Comparison of ENCODE assay signal across 13 cellular contexts in genomic region chr7:139694389-139694676, GRCh38.
"Had no signal": no experiment of that assay in that cellular context is flagged by ENCODE, and none has a peak within 500 bp of the region (broad histone marks: within the 10 kb centered on the region; RNA-seq: fewer than 3 reads in every experiment).

No MANE protein-coding gene starts in this region.

- H3K27me3 ChIP-seq: foreskin keratinocyte, neural progenitor cell, pancreas had no signal

- H3K36me3 ChIP-seq: neural progenitor cell, pancreas had no signal

- DNase-seq: activated CD4-positive, alpha-beta T cell treated with anti-CD3 and anti-CD28 coated beads, Interleukin-2, amount 50 U/mL, for 4 hours; activated CD4-positive, CD25-positive, alpha-beta regulatory T cell; activated effector memory CD4-positive, alpha-beta T cell treated with anti-CD3 and anti-CD28 coated beads, Interleukin-2, amount 50 U/mL, for 16 hours; activated T-cell treated with anti-CD3 and anti-CD28 coated beads, Interleukin-2, amount 50 U/mL, for 24 hours; effector CD4-positive, alpha-beta T cell; foreskin keratinocyte; pancreas; stimulated activated CD4-positive, alpha-beta T cell treated with anti-CD3 and anti-CD28 coated beads, Interleukin-4, amount 100 ng/mL, for 1 hour; stimulated activated CD8-positive, alpha-beta memory T cell treated with anti-CD3 and anti-CD28 coated beads, Interleukin-4, amount 100 ng/mL, for 48 hours; stimulated activated naive CD8-positive, alpha-beta T cell treated with anti-CD3 and anti-CD28 coated beads, Interleukin-15, Interleukin-2, amounts not matched to agents 100 U/mL and 50 U/mL, for 24 hours; T-helper 1 cell had no signal

- H3K9ac ChIP-seq: neural progenitor cell had no signal

- H3K27ac ChIP-seq: coronary artery, foreskin keratinocyte, neural progenitor cell, pancreas had no signal

- H3K9me3 ChIP-seq: pancreas had no signal

- H3K27me3 Mint-ChIP-seq: activated T-cell treated with anti-CD3 and anti-CD28 coated beads, Interleukin-2, amount 50 U/mL, for 24 hours had no signal

- H3K9me3 Mint-ChIP-seq: activated T-cell treated with anti-CD3 and anti-CD28 coated beads, Interleukin-2, amount 50 U/mL, for 24 hours; neural progenitor cell had no signal

- H3K4me1 ChIP-seq: foreskin keratinocyte had no signal

- H3K4me3 Mint-ChIP-seq: activated T-cell treated with anti-CD3 and anti-CD28 coated beads, Interleukin-2, amount 50 U/mL, for 24 hours; neural progenitor cell had no signal

- H3K4me2 ChIP-seq: neural progenitor cell had no signal

- ATAC-seq: foreskin keratinocyte; stimulated activated naive CD8-positive, alpha-beta T cell treated with anti-CD3 and anti-CD28 coated beads, Interleukin-15, Interleukin-2, amounts not matched to agents 100 U/mL and 50 U/mL, for 24 hours had no signal

- H2AFZ ChIP-seq: neural progenitor cell had no signal

- H3K4me3 ChIP-seq: coronary artery, neural progenitor cell, pancreas had no signal

- H3K27ac Mint-ChIP-seq: activated T-cell treated with anti-CD3 and anti-CD28 coated beads, Interleukin-2, amount 50 U/mL, for 24 hours; neural progenitor cell had no signal
